8 cellular contexts compared by ENCODE assay signal in genomic region chr16:88442811-88443576, GRCh38. TPM values are rescaled to one million over a fixed set of nuclear protein-coding genes. Genes with fewer than 3 reads are reported as not detected.
DNase-seq lines count a peak whose midpoint lies in the region; ATAC-seq, FAIRE-seq and TF ChIP-seq lines count a peak whose summit lies in the region.

No MANE protein-coding gene starts in this region.

- H3K36me3 ChIP-seq in keratinocyte (ENCODE audit: control insufficient read depth in 2 of 2, extremely low read depth in 1 of 2, insufficient read depth in 2 of 2, low read length in 2 of 2): no peaks in the 10 kb centered on the region

- intact Hi-C loops in MCF 10A (cut with micrococcal nuclease): loop anchor here (1.0 kb wide), 2 partner anchors 84 to 119 kb away; no protein-coding TSS in a partner anchor

- H3K9me1 ChIP-seq in keratinocyte (ENCODE audit: control insufficient read depth, extremely low read depth, insufficient read depth, low read length): no peaks in the 10 kb centered on the region

- peaks cover 19% of the 10 kb centered on the region for H3K27me3 Mint-ChIP-seq in MCF 10A (ENCODE audit: insufficient read depth, unreplicated experiment)

- H3K27ac ChIP-seq in keratinocyte (ENCODE audit: control insufficient read depth, insufficient read depth, low read length): no peak overlapping the region

- peaks cover 2% of the 10 kb centered on the region for H4K20me1 ChIP-seq in keratinocyte (ENCODE audit: control insufficient read depth, extremely low read depth, insufficient read depth, low read length)

- H3K9me3 Mint-ChIP-seq in MCF 10A (ENCODE audit: unreplicated experiment): no peaks in the 10 kb centered on the region

- no peak overlapping the region for H3K4me3 Mint-ChIP-seq in MCF 10A (ENCODE audit: unreplicated experiment)

- H3K4me1 Mint-ChIP-seq in MCF 10A (ENCODE audit: insufficient read depth, unreplicated experiment): no peaks in the 10 kb centered on the region

- H3K9ac ChIP-seq in keratinocyte (ENCODE audit: control insufficient read depth, extremely low read depth, insufficient read depth, low read length): no peak overlapping the region

- no peak for FAIRE-seq in keratinocyte (lab: Jason Lieb, UNC)

- peak; percentile 53 for ATAC-seq in GM19463 (IDR thresholded peaks at IDR 0.05; ENCODE audit: unreplicated experiment)
- ATAC-seq in HG03571 (IDR thresholded peaks at IDR 0.05; ENCODE audit: unreplicated experiment): no peak

- H3K79me2 ChIP-seq in keratinocyte (ENCODE audit: control insufficient read depth, insufficient read depth, low read length): no peaks in the 10 kb centered on the region

- BruUV-seq in MCF 10A (replicated peaks; lab: Mats Ljungman, UMichigan): no TSS peak

- no peak overlapping the region for H2AFZ ChIP-seq in keratinocyte (ENCODE audit: control insufficient read depth, low read length)

- no peaks in the 10 kb centered on the region for H3K9me3 ChIP-seq in keratinocyte (ENCODE audit: control insufficient read depth, low read depth, low read length)

- peak; percentile 7 to 20 for DNase-seq in AML-193 (lab: John Stamatoyannopoulos, UW)
- DNase-seq in NCI-H146 treated with DMSO at 0.1 percent for 48 hours (lab: John Stamatoyannopoulos, UW; ENCODE audit: unreplicated experiment): peak; percentile 77
- peak; percentile 76 for DNase-seq in MCF 10A (ENCODE audit: unreplicated experiment)
- no peak for DNase-seq in keratinocyte (ENCODE audit: low read depth, low spot score)
- DNase-seq in stimulated activated CD4-positive, alpha-beta T cell treated with anti-CD3 and anti-CD28 coated beads, Interleukin-2, amount 100 ng/mL, for 4 hours (ENCODE audit: low read depth): peak; percentile 69

- H3K4me3 ChIP-seq in WI38 (ENCODE audit: low read depth, low read length): no peak overlapping the region
- no peak overlapping the region for H3K4me3 ChIP-seq in keratinocyte (ENCODE audit: control insufficient read depth in 2 of 3, extremely low read depth in 1 of 3, insufficient read depth in 2 of 3, low read depth in 1 of 3, low read length in 3 of 3)

- no peaks in the 10 kb centered on the region for H3K4me1 ChIP-seq in keratinocyte (ENCODE audit: control insufficient read depth, extremely low read depth, insufficient read depth, low read length)

- H3K27me3 ChIP-seq in keratinocyte (ENCODE audit: control insufficient read depth, extremely low read depth, insufficient read depth, low read length): peaks cover 6% of the 10 kb centered on the region

- TF ChIP-seq CTCF in WI38 (IDR thresholded peaks at IDR 0.05; ENCODE audit: low read depth, low read length) (peak; percentile 80), MCF 10A (IDR thresholded peaks at IDR 0.05; ENCODE audit: unreplicated experiment) (peak; percentile 94), keratinocyte (optimal IDR thresholded peaks at IDR 0.05 in 1 of 3, IDR thresholded peaks at IDR 0.05 in 1 of 3, conservative IDR thresholded peaks at IDR 0.05 in 1 of 3; ENCODE audit: extremely low read depth in 1 of 3, insufficient read depth in 2 of 3, low read length in 3 of 3) (peak; percentile 70 to 98 (median 93))

- no peaks in the 10 kb centered on the region for H3K36me3 Mint-ChIP-seq in MCF 10A (ENCODE audit: insufficient read depth, unreplicated experiment)

- dilution Hi-C loops in keratinocyte (cut with MboI; ENCODE audit: extremely low pct_ligation_motif_present, low sequenced_read_pairs): no loop called here

- POLR2A ChIA-PET in MCF 10A (lab: Yijun Ruan, JAX): no interaction called here

- no peak overlapping the region for H3K27ac Mint-ChIP-seq in MCF 10A (ENCODE audit: low read depth, unreplicated experiment)

- CTCF ChIA-PET in MCF 10A (lab: Yijun Ruan, JAX): interaction anchor here (0.6 to 1.2 kb wide), 10 partner anchors 22 to 720 kb away, joined by 3 to 5 read pairs (median 3); no protein-coding TSS in a partner anchor

- H3K4me2 ChIP-seq in keratinocyte (ENCODE audit: control insufficient read depth, extremely low read depth, insufficient read depth, low read depth, low read length): peak overlapping the region; percentile 2

RNA-seq across cellular contexts. Expression of gene ZFPM1, which starts 10.1 kb away (rescaled TPM):
- 5.0 and 6.2 TPM in 2 replicates for total RNA-seq in MCF 10A (2022)
- polyA plus RNA-seq in keratinocyte: 0.42 to 0.56 TPM (median 0.54 TPM) in 3 replicates
- polyA plus RNA-seq in keratinocyte (2011; ENCODE audit: low read depth): 1.0 TPM
- 0.24 and 1.0 TPM in 2 replicates for polyA plus RNA-seq in keratinocyte (2011; cell fraction: cytosol; rRNA removed)
- polyA plus RNA-seq in keratinocyte (2011; cell fraction: nucleus; rRNA removed): 1.2 and 2.0 TPM in 2 replicates
- polyA plus RNA-seq in keratinocyte (2012; ENCODE audit: low replicate concordance): 0.90 and 3.0 TPM in 2 replicates
- 0.46 to 0.92 TPM (median 0.51 TPM) in 3 replicates for polyA minus RNA-seq in keratinocyte
- 6.7 TPM for polyA minus RNA-seq in keratinocyte (2011; cell fraction: cytosol; rRNA and poly(A)+ RNA removed)
- 1.7 and 2.3 TPM in 2 replicates for polyA minus RNA-seq in keratinocyte (2011; cell fraction: nucleus; rRNA and poly(A)+ RNA removed)
